Comparison of ENCODE assay signal across 20 cellular contexts in the genomic region with DNA sequence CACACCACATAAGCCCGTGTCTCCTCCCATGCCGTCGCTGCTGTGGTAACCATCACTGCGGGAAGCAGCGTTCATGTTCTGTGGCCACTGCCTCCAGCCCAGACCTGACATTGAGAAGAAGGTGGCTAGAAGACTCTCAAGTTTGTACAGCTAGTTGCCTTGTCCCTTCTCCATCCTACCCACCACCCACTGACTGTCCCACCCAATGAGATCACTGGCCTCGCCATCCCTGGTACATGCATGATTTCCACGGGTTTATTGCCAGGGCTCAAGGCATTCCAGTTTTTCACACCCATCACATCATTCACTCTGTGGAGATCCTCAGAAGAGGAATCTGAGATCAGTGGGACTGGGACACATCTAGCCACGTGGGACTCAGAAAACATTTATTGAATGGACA.
"Had no signal": no experiment of that assay in that cellular context is flagged by ENCODE, and none has a peak within 500 bp of the region (broad histone marks: within the 10 kb centered on the region; RNA-seq: fewer than 3 reads in every experiment).

No MANE protein-coding gene starts in this region.

- FAIRE-seq: frontal cortex, islet of Langerhans had no signal

- H3K27ac ChIP-seq: adrenal gland, cardiac muscle cell, VCaP had no signal

- H3K27ac Mint-ChIP-seq: activated CD8-positive, alpha-beta memory T cell treated with anti-CD3 and anti-CD28 coated beads, Interleukin-2, amount 10 ng/mL, durations not matched to agents 7 days and 5 days; activated T-helper 2 cell treated with anti-CD3 and anti-CD28 coated beads, Interferon-gamma antibody, Interleukin-2, Interleukin-4, amounts not matched to agents 10 μg/mL and 5 μg/mL and 100 μg/mL, durations not matched to agents 14 hours and 24 hours and 36 hours had no signal

- H3K9me3 Mint-ChIP-seq: activated T-helper 2 cell treated with anti-CD3 and anti-CD28 coated beads, Interferon-gamma antibody, Interleukin-2, Interleukin-4, amounts not matched to agents 10 μg/mL and 5 μg/mL and 100 μg/mL, durations not matched to agents 14 hours and 24 hours and 36 hours; naive thymus-derived CD8-positive, alpha-beta T cell had no signal

- H3K9me3 ChIP-seq: adrenal gland, transverse colon had no signal

- H3K4me3 Mint-ChIP-seq: activated CD8-positive, alpha-beta memory T cell treated with anti-CD3 and anti-CD28 coated beads, Interleukin-2, amount 10 ng/mL, durations not matched to agents 7 days and 5 days had no signal

- H3K27me3 Mint-ChIP-seq: activated CD8-positive, alpha-beta memory T cell treated with anti-CD3 and anti-CD28 coated beads, Interleukin-2, amount 10 ng/mL, durations not matched to agents 7 days and 5 days had no signal

- DNase-seq: activated CD4-positive, alpha-beta T cell treated with anti-CD3 and anti-CD28 coated beads for 1 hour; activated CD4-positive, alpha-beta T cell treated with anti-CD3 and anti-CD28 coated beads, Interleukin-2, amount 50 U/mL, for 4 hours; activated CD8-positive, alpha-beta memory T cell treated with anti-CD3 and anti-CD28 coated beads, Interleukin-2, amount 10 ng/mL, durations not matched to agents 7 days and 5 days; activated naive CD4-positive, alpha-beta T cell treated with anti-CD3 and anti-CD28 coated beads, Interleukin-2, amount 50 U/mL, for 16 hours; activated T-cell treated with anti-CD3 and anti-CD28 coated beads, Interleukin-2, amount 50 U/mL, for 1 hour; adrenal gland; naive thymus-derived CD8-positive, alpha-beta T cell; nucleus accumbens; stimulated activated CD4-positive, alpha-beta T cell treated with anti-CD3 and anti-CD28 coated beads, Interleukin-15, amount 100 ng/mL, for 24 hours; stimulated activated CD4-positive, alpha-beta T cell treated with anti-CD3 and anti-CD28 coated beads, Interleukin-4, amount 100 ng/mL, for 24 hours; stimulated activated naive CD8-positive, alpha-beta T cell treated with anti-CD3 and anti-CD28 coated beads, Interleukin-15, Interleukin-2, amounts not matched to agents 100 U/mL and 50 U/mL, for 24 hours; T-helper 1 cell; transverse colon had no signal

- H3K4me3 ChIP-seq: adrenal gland, cardiac muscle cell, lung, skin epidermis, transverse colon had no signal

- H3K36me3 ChIP-seq: cardiac muscle cell had no signal

- H3K27me3 ChIP-seq: adrenal gland, cardiac muscle cell, transverse colon had no signal
